1 cellular context compared by ENCODE assay signal in genomic region chr6:29926795-29927427, GRCh38.
TF ChIP-seq lines count a peak whose summit lies in the region.

No MANE protein-coding gene starts in this region.

TF ChIP-seq in HepG2, 621 proteins besides CTCF, POLR2A, EP300 and RAD21 (continued from another document and continues in another):
- no peak for TF ChIP-seq ZIK1 (CRISPR knock-in tag; IDR thresholded peaks at IDR 0.05; ENCODE audit: borderline replicate concordance, low read depth)
- no peak for TF ChIP-seq RBM39 (IDR thresholded peaks at IDR 0.05; ENCODE audit: low read depth, low read length, poor library complexity, severe bottlenecking)
- TF ChIP-seq ZBTB3 (CRISPR knock-in tag; IDR thresholded peaks at IDR 0.05; ENCODE audit: borderline replicate concordance, low read depth): no peak
- peak; percentile 75 for TF ChIP-seq TAF1 (CRISPR knock-in tag; IDR thresholded peaks at IDR 0.05)
- no peak for TF ChIP-seq GRHL1 (CRISPR knock-in tag; conservative IDR thresholded peaks at IDR 0.05)
- TF ChIP-seq NFE2 (CRISPR knock-in tag; IDR thresholded peaks at IDR 0.05): no peak
- no peak for TF ChIP-seq SOX5 (CRISPR knock-in tag; IDR thresholded peaks at IDR 0.05; ENCODE audit: borderline replicate concordance)
- no peak for TF ChIP-seq ZNF790 (CRISPR knock-in tag; IDR thresholded peaks at IDR 0.05; ENCODE audit: borderline replicate concordance)
- no peak for TF ChIP-seq ZNF724P (CRISPR knock-in tag; IDR thresholded peaks at IDR 0.05; ENCODE audit: borderline replicate concordance)
- TF ChIP-seq NBN (conservative IDR thresholded peaks at IDR 0.05): no peak
- TF ChIP-seq ZNF7 (CRISPR knock-in tag; IDR thresholded peaks at IDR 0.05): no peak
- no peak for TF ChIP-seq ZNF460 (CRISPR knock-in tag; IDR thresholded peaks at IDR 0.05; ENCODE audit: borderline replicate concordance)
- TF ChIP-seq ZNF510 (CRISPR knock-in tag; IDR thresholded peaks at IDR 0.05; ENCODE audit: low read depth): no peak
- TF ChIP-seq, protein P1, sequence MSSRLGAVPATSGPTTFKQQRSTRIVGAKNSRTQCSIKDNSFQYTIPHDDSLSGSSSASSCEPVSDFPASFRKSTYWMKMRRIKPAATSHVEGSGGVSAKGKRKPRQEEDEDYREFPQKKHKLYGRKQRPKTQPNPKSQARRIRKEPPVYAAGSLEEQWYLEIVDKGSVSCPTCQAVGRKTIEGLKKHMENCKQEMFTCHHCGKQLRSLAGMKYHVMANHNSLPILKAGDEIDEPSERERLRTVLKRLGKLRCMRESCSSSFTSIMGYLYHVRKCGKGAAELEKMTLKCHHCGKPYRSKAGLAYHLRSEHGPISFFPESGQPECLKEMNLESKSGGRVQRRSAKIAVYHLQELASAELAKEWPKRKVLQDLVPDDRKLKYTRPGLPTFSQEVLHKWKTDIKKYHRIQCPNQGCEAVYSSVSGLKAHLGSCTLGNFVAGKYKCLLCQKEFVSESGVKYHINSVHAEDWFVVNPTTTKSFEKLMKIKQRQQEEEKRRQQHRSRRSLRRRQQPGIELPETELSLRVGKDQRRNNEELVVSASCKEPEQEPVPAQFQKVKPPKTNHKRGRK (CRISPR knock-in tag; IDR thresholded peaks at IDR 0.05): no peak
- TF ChIP-seq FOXJ3 (CRISPR knock-in tag; IDR thresholded peaks at IDR 0.05; ENCODE audit: borderline replicate concordance): no peak
- TF ChIP-seq, protein P2, sequence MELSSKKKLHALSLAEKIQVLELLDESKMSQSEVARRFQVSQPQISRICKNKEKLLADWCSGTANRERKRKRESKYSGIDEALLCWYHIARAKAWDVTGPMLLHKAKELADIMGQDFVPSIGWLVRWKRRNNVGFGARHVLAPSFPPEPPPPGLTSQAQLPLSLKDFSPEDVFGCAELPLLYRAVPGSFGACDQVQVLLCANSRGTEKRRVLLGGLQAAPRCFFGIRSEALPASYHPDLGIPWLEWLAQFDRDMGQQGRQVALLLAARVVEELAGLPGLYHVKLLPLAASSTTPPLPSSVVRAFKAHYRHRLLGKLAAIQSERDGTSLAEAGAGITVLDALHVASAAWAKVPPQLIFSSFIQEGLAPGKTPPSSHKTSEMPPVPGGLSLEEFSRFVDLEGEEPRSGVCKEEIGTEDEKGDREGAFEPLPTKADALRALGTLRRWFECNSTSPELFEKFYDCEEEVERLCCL (CRISPR knock-in tag; IDR thresholded peaks at IDR 0.05; ENCODE audit: borderline replicate concordance): no peak
- TF ChIP-seq ELF4 (CRISPR knock-in tag; IDR thresholded peaks at IDR 0.05; ENCODE audit: borderline replicate concordance): no peak
- TF ChIP-seq ZNF326 (CRISPR knock-in tag; IDR thresholded peaks at IDR 0.05; ENCODE audit: borderline replicate concordance): no peak
- TF ChIP-seq, protein P3, sequence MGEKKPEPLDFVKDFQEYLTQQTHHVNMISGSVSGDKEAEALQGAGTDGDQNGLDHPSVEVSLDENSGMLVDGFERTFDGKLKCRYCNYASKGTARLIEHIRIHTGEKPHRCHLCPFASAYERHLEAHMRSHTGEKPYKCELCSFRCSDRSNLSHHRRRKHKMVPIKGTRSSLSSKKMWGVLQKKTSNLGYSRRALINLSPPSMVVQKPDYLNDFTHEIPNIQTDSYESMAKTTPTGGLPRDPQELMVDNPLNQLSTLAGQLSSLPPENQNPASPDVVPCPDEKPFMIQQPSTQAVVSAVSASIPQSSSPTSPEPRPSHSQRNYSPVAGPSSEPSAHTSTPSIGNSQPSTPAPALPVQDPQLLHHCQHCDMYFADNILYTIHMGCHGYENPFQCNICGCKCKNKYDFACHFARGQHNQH (CRISPR knock-in tag; IDR thresholded peaks at IDR 0.05): 0 out of 2 replicates have a peak, but pooled peaks have one; percentile 11
- TF ChIP-seq ZNF143 (CRISPR knock-in tag; IDR thresholded peaks at IDR 0.05): 0 out of 2 replicates have a peak, but pooled peaks have one; percentile 19
- TF ChIP-seq, protein P4, sequence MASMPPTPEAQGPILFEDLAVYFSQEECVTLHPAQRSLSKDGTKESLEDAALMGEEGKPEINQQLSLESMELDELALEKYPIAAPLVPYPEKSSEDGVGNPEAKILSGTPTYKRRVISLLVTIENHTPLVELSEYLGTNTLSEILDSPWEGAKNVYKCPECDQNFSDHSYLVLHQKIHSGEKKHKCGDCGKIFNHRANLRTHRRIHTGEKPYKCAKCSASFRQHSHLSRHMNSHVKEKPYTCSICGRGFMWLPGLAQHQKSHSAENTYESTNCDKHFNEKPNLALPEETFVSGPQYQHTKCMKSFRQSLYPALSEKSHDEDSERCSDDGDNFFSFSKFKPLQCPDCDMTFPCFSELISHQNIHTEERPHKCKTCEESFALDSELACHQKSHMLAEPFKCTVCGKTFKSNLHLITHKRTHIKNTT (CRISPR knock-in tag; IDR thresholded peaks at IDR 0.05): no peak
- 0 out of 2 replicates have a peak, but pooled peaks have one; percentile 20 for TF ChIP-seq GATAD2A (CRISPR knock-in tag; IDR thresholded peaks at IDR 0.05)
- no peak for TF ChIP-seq TBP (CRISPR knock-in tag; IDR thresholded peaks at IDR 0.05)
- TF ChIP-seq ZNF382 (CRISPR knock-in tag; IDR thresholded peaks at IDR 0.05; ENCODE audit: borderline replicate concordance): no peak
- TF ChIP-seq DRAP1 (CRISPR knock-in tag; IDR thresholded peaks at IDR 0.05): peak; percentile 32; the same call in 1 of the 2 replicates
- TF ChIP-seq PITX1 (CRISPR knock-in tag; IDR thresholded peaks at IDR 0.05): peak; percentile 33; the same call in 1 of the 2 replicates
- no peak for TF ChIP-seq BCL6 (CRISPR knock-in tag; IDR thresholded peaks at IDR 0.05)
- no peak for TF ChIP-seq ZSCAN5A (CRISPR knock-in tag; IDR thresholded peaks at IDR 0.05; ENCODE audit: borderline replicate concordance)
- no peak for TF ChIP-seq NFKB2 (CRISPR knock-in tag; IDR thresholded peaks at IDR 0.05; ENCODE audit: borderline replicate concordance)
- no peak for TF ChIP-seq SOX6 (IDR thresholded peaks at IDR 0.05)
- peak; percentile 33; the same call in 1 of the 2 replicates for TF ChIP-seq SOX6 (CRISPR knock-in tag; IDR thresholded peaks at IDR 0.05)
- TF ChIP-seq SP2 (CRISPR knock-in tag; IDR thresholded peaks at IDR 0.05): no peak; the same call in 1 of the 2 replicates
- no peak for TF ChIP-seq ZKSCAN5 (CRISPR knock-in tag; IDR thresholded peaks at IDR 0.05)
- TF ChIP-seq, protein P5, sequence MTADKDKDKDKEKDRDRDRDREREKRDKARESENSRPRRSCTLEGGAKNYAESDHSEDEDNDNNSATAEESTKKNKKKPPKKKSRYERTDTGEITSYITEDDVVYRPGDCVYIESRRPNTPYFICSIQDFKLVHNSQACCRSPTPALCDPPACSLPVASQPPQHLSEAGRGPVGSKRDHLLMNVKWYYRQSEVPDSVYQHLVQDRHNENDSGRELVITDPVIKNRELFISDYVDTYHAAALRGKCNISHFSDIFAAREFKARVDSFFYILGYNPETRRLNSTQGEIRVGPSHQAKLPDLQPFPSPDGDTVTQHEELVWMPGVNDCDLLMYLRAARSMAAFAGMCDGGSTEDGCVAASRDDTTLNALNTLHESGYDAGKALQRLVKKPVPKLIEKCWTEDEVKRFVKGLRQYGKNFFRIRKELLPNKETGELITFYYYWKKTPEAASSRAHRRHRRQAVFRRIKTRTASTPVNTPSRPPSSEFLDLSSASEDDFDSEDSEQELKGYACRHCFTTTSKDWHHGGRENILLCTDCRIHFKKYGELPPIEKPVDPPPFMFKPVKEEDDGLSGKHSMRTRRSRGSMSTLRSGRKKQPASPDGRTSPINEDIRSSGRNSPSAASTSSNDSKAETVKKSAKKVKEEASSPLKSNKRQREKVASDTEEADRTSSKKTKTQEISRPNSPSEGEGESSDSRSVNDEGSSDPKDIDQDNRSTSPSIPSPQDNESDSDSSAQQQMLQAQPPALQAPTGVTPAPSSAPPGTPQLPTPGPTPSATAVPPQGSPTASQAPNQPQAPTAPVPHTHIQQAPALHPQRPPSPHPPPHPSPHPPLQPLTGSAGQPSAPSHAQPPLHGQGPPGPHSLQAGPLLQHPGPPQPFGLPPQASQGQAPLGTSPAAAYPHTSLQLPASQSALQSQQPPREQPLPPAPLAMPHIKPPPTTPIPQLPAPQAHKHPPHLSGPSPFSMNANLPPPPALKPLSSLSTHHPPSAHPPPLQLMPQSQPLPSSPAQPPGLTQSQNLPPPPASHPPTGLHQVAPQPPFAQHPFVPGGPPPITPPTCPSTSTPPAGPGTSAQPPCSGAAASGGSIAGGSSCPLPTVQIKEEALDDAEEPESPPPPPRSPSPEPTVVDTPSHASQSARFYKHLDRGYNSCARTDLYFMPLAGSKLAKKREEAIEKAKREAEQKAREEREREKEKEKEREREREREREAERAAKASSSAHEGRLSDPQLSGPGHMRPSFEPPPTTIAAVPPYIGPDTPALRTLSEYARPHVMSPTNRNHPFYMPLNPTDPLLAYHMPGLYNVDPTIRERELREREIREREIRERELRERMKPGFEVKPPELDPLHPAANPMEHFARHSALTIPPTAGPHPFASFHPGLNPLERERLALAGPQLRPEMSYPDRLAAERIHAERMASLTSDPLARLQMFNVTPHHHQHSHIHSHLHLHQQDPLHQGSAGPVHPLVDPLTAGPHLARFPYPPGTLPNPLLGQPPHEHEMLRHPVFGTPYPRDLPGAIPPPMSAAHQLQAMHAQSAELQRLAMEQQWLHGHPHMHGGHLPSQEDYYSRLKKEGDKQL (CRISPR knock-in tag; IDR thresholded peaks at IDR 0.05; ENCODE audit: low read depth): no peak
- TF ChIP-seq, protein P6, sequence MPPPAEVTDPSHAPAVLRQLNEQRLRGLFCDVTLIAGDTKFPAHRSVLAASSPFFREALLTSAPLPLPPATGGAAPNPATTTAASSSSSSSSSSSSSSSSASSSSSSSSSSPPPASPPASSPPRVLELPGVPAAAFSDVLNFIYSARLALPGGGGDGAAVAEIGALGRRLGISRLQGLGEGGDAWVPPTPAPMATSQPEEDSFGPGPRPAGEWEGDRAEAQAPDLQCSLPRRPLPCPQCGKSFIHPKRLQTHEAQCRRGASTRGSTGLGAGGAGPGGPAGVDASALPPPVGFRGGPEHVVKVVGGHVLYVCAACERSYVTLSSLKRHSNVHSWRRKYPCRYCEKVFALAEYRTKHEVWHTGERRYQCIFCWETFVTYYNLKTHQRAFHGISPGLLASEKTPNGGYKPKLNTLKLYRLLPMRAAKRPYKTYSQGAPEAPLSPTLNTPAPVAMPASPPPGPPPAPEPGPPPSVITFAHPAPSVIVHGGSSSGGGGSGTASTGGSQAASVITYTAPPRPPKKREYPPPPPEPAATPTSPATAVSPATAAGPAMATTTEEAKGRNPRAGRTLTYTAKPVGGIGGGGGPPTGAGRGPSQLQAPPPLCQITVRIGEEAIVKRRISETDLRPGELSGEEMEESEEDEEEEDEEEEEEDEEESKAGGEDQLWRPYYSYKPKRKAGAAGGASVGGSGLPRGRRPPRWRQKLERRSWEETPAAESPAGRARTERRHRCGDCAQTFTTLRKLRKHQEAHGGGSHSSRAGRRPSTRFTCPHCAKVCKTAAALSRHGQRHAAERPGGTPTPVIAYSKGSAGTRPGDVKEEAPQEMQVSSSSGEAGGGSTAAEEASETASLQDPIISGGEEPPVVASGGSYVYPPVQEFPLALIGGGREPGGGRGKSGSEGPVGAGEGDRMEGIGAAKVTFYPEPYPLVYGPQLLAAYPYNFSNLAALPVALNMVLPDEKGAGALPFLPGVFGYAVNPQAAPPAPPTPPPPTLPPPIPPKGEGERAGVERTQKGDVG (CRISPR knock-in tag; IDR thresholded peaks at IDR 0.05; ENCODE audit: borderline replicate concordance): 0 out of 2 replicates have a peak, but pooled peaks have one; percentile 13
- no peak for TF ChIP-seq RARA (CRISPR knock-in tag; IDR thresholded peaks at IDR 0.05)
- TF ChIP-seq ZNF44 (CRISPR knock-in tag; IDR thresholded peaks at IDR 0.05): no peak
- no peak for TF ChIP-seq SRY (CRISPR knock-in tag; IDR thresholded peaks at IDR 0.05)
- peak; percentile 8; the same call in 1 of the 2 replicates for TF ChIP-seq ZNF605 (CRISPR knock-in tag; IDR thresholded peaks at IDR 0.05)
- TF ChIP-seq ZNF816 (CRISPR knock-in tag; IDR thresholded peaks at IDR 0.05; ENCODE audit: borderline replicate concordance): no peak
- TF ChIP-seq TBL1XR1 (IDR thresholded peaks at IDR 0.05; ENCODE audit: borderline replicate concordance, low read length, partially characterized antibody): no peak
- peak; percentile 30; the same call in 1 of the 2 replicates for TF ChIP-seq TMF1 (CRISPR knock-in tag; IDR thresholded peaks at IDR 0.05; ENCODE audit: low read depth)
- TF ChIP-seq ZNF546 (CRISPR knock-in tag; conservative IDR thresholded peaks at IDR 0.05): no peak
- no peak for TF ChIP-seq ZFP36 (IDR thresholded peaks at IDR 0.05; ENCODE audit: borderline replicate concordance, low read depth, low read length, partially characterized antibody)
- no peak for TF ChIP-seq TSC22D2 (CRISPR knock-in tag; IDR thresholded peaks at IDR 0.05; ENCODE audit: borderline replicate concordance)
- TF ChIP-seq, protein P7, sequence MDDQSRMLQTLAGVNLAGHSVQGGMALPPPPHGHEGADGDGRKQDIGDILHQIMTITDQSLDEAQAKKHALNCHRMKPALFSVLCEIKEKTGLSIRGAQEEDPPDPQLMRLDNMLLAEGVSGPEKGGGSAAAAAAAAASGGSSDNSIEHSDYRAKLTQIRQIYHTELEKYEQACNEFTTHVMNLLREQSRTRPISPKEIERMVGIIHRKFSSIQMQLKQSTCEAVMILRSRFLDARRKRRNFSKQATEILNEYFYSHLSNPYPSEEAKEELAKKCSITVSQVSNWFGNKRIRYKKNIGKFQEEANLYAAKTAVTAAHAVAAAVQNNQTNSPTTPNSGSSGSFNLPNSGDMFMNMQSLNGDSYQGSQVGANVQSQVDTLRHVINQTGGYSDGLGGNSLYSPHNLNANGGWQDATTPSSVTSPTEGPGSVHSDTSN (CRISPR knock-in tag; IDR thresholded peaks at IDR 0.05; ENCODE audit: borderline replicate concordance): no peak
- TF ChIP-seq ZNF441 (CRISPR knock-in tag; IDR thresholded peaks at IDR 0.05; ENCODE audit: borderline replicate concordance): peak; percentile 27; the same call in 1 of the 2 replicates
